8 cellular contexts compared by ENCODE assay signal in genomic region chrX:132023896-132024386, GRCh38. TPM values are rescaled to one million over a fixed set of nuclear protein-coding genes. Genes with fewer than 3 reads are reported as not detected.
DNase-seq lines count a peak whose midpoint lies in the region; ATAC-seq and TF ChIP-seq lines count a peak whose summit lies in the region.

No MANE protein-coding gene starts in this region.

- POLR2A ChIA-PET in naive thymus-derived CD8-positive, alpha-beta T cell (lab: Charles Lee), result interaction anchor here (1.1 to 1.4 kb wide), 4 partner anchors 8 to 193 kb away, joined by 3 to 7 read pairs (median 4); no protein-coding TSS in a partner anchor

- 0% methylated on average over 10 of the region's 16 CpGs; no CpG with 5 or more reads in 1 of the 2 experiments for WGBS in endodermal cell (ENCODE audit: insufficient coverage in 1 of 2, insufficient read length in 1 of 2), 2 experiments

- no peaks in the 10 kb centered on the region for H3K9me3 ChIP-seq in DOHH2 (ENCODE audit: control insufficient read depth, insufficient read depth, low read length)
- H3K9me3 ChIP-seq in endodermal cell (ENCODE audit: control insufficient read depth, low read length), result no peaks in the 10 kb centered on the region
- H3K9me3 ChIP-seq in thoracic aorta, result no peaks in the 10 kb centered on the region

- H3K4me3 ChIP-seq in DOHH2 (ENCODE audit: low read length) (peak overlapping the region; percentile 92), endodermal cell (ENCODE audit: low read length) (peak overlapping the region; percentile 91), thoracic aorta (peak overlapping the region; percentile 81)
- peak overlapping the region; percentile 70 for H3K4me3 ChIP-seq in Jurkat, Clone E6-1 (ENCODE audit: low read length)

- peaks cover 41% of the 10 kb centered on the region for H3K4me1 Mint-ChIP-seq in endodermal cell
- H3K4me1 Mint-ChIP-seq in naive thymus-derived CD8-positive, alpha-beta T cell, result peaks cover 14 to 54% (median 40%) of the 10 kb centered on the region in 4 donors

- TF ChIP-seq CTCF in DOHH2 (IDR thresholded peaks at IDR 0.05; ENCODE audit: low read depth, low read length, poor library complexity, severe bottlenecking), result no peak
- peak; percentile 6 for TF ChIP-seq CTCF in endodermal cell (conservative IDR thresholded peaks at IDR 0.05)
- no peak for TF ChIP-seq CTCF in thoracic aorta (IDR thresholded peaks at IDR 0.05)

- no peaks in the 10 kb centered on the region for H3F3A ChIP-seq in DOHH2 (ENCODE audit: control insufficient read depth, insufficient read depth)

- H3K4me1 ChIP-seq in DOHH2 (ENCODE audit: control insufficient read depth, low read length) (peaks cover 44% of the 10 kb centered on the region), endodermal cell (ENCODE audit: control insufficient read depth, insufficient read depth, low read length) (no peaks in the 10 kb centered on the region), thoracic aorta (ENCODE audit: control insufficient read depth in 1 of 2, low read depth in 2 of 2) (no peaks in the 10 kb centered on the region)

- H3K27me3 Mint-ChIP-seq in endodermal cell (ENCODE audit: insufficient read depth), result peaks cover 2% of the 10 kb centered on the region
- no peaks in the 10 kb centered on the region for H3K27me3 Mint-ChIP-seq in naive thymus-derived CD8-positive, alpha-beta T cell

- peak overlapping the region; percentile 97 for H3K4me3 Mint-ChIP-seq in endodermal cell
- H3K4me3 Mint-ChIP-seq in naive thymus-derived CD8-positive, alpha-beta T cell, result peak overlapping the region; percentile 89 to 99 (median 92)

- peak overlapping the region; percentile 96 for H3K4me2 ChIP-seq in DOHH2 (ENCODE audit: low read length)

- DNase-seq in Jurkat, Clone E6-1 (ENCODE audit: low read depth, low spot score), result peak; percentile 24
- DNase-seq in activated CD4-positive, alpha-beta T cell treated with anti-CD3 and anti-CD28 coated beads, Interleukin-2, amount 50 U/mL, for 4 hours, result peak; percentile 21 to 26
- DNase-seq in endodermal cell, result no peak
- DNase-seq in naive thymus-derived CD8-positive, alpha-beta T cell, result peak; percentile 20 to 69 (median 36)
- DNase-seq in thoracic aorta (ENCODE audit: low spot score), result no peak
- no peak for DNase-seq in SK-N-DZ (ENCODE audit: low spot score)

- no peaks in the 10 kb centered on the region for H3K9me2 ChIP-seq in DOHH2 (replicated peaks; ENCODE audit: control insufficient read depth, low read length)

- H3K27me3 ChIP-seq in DOHH2 (ENCODE audit: control insufficient read depth, low read length) (no peaks in the 10 kb centered on the region), endodermal cell (ENCODE audit: control insufficient read depth, insufficient read depth, low read length, poor library complexity, severe bottlenecking) (no peaks in the 10 kb centered on the region), thoracic aorta (replicated peaks; ENCODE audit: insufficient read depth) (no peaks in the 10 kb centered on the region)

- peak overlapping the region; percentile 96 for H3K27ac Mint-ChIP-seq in endodermal cell
- peak overlapping the region; percentile 63 to 97 (median 92) for H3K27ac Mint-ChIP-seq in naive thymus-derived CD8-positive, alpha-beta T cell

- peak overlapping the region; percentile 62 for H3K9ac ChIP-seq in endodermal cell (ENCODE audit: extremely low read depth, low read length, poor library complexity, severe bottlenecking)

- no peaks in the 10 kb centered on the region for H4K20me1 ChIP-seq in DOHH2 (ENCODE audit: control insufficient read depth, insufficient read depth, low read depth, low read length)

- ATAC-seq in GM21576 (IDR thresholded peaks at IDR 0.05; ENCODE audit: unreplicated experiment) (peak; percentile 50), thoracic aorta (ENCODE audit: insufficient number of reproducible peaks, low FRiP score, low read depth) (no peak)
- peak; percentile 31 to 43 for ATAC-seq in naive thymus-derived CD8-positive, alpha-beta T cell

- H3K9me3 Mint-ChIP-seq in endodermal cell, result no peaks in the 10 kb centered on the region
- peaks cover 0 to 1% (median 0%) of the 10 kb centered on the region in 9 donors for H3K9me3 Mint-ChIP-seq in naive thymus-derived CD8-positive, alpha-beta T cell

- peaks cover 55% of the 10 kb centered on the region for H3K79me2 ChIP-seq in DOHH2 (ENCODE audit: control insufficient read depth, low read length)

- H3K36me3 ChIP-seq in DOHH2 (ENCODE audit: control insufficient read depth, low read length) (peaks cover 15% of the 10 kb centered on the region), endodermal cell (ENCODE audit: control insufficient read depth, insufficient read depth, low read length) (no peaks in the 10 kb centered on the region), thoracic aorta (no peaks in the 10 kb centered on the region)

- peaks cover 5% of the 10 kb centered on the region for H3K36me3 Mint-ChIP-seq in endodermal cell (ENCODE audit: low read depth)
- H3K36me3 Mint-ChIP-seq in naive thymus-derived CD8-positive, alpha-beta T cell, result peaks cover 3 to 7% (median 5%) of the 10 kb centered on the region in 3 donors

- H3K27ac ChIP-seq in DOHH2 (ENCODE audit: low read depth, low read length) (peak overlapping the region; percentile 73), endodermal cell (ENCODE audit: low read depth, low read length) (no peak overlapping the region), thoracic aorta (peak overlapping the region in 1 of 2 donors; percentile 35)

RNA-seq across cellular contexts. Expression of gene STK26, which starts 0.8 kb away (rescaled TPM):
- 52.1 TPM for polyA plus RNA-seq in Jurkat, Clone E6-1 (2012; ENCODE audit: insufficient read depth, insufficient read length)
- total RNA-seq in endodermal cell (100 to 1,000 TPM; 105 to 140 TPM), thoracic aorta (10 to 100 TPM in 1 of 2 donors, 1 to 10 TPM in 1; 7.7 to 11.1 TPM)
- polyA plus RNA-seq in endodermal cell (2013, experiment 1 of 2), result 81.7 TPM
- polyA plus RNA-seq in endodermal cell (2013, experiment 2 of 2), result 82.0 TPM
- total RNA-seq in naive thymus-derived CD8-positive, alpha-beta T cell, result 10 to 100 TPM; 55.9 to 57.6 TPM
- 10 to 100 TPM; 45.1 to 54.0 (median 50.6) TPM for polyA plus RNA-seq in naive thymus-derived CD8-positive, alpha-beta T cell
- 0.30 and 0.71 TPM in 2 replicates for polyA plus RNA-seq in SK-N-DZ (2014; cell fraction: cytosol; rRNA removed)
- polyA plus RNA-seq in SK-N-DZ (2014; cell fraction: nucleus; rRNA removed), result 0.27 and 0.76 TPM in 2 replicates

Comparison
In these comparisons a context has a peak if more than half of its experiments do, and no peak if none do; other contexts are left out.
1. DNase-seq: peak in Jurkat, Clone E6-1 (single experiment), activated CD4-positive, alpha-beta T cell treated with anti-CD3 and anti-CD28 coated beads, Interleukin-2, amount 50 U/mL, for 4 hours (2 of 2) and naive thymus-derived CD8-positive, alpha-beta T cell (10 of 10); none in endodermal cell (single experiment), thoracic aorta (single experiment) and SK-N-DZ (single experiment).
2. RNA of gene STK26, which starts 0.8 kb away (total RNA-seq): 105 to 140 TPM in endodermal cell and 55.9 to 57.6 TPM in naive thymus-derived CD8-positive, alpha-beta T cell; 7.7 to 11.1 TPM in thoracic aorta; every median in the first group is over 4 times any median in the second.
3. Peak in every context shown above with its lines, with median percentiles within 50 percentile points of each other: H3K4me3 ChIP-seq.